Comparison of ENCODE assay signal across 12 cellular contexts in genomic region chr2:42386684-42387083, GRCh38. TPM values are rescaled to one million over a fixed set of nuclear protein-coding genes. Genes with fewer than 3 reads are reported as not detected.
DNase-seq lines count a peak whose midpoint lies in the region; ATAC-seq and TF ChIP-seq lines count a peak whose summit lies in the region.
"Had no signal": no experiment of that assay in that cellular context is flagged by ENCODE, and none has a peak within 500 bp of the region (broad histone marks: within the 10 kb centered on the region; RNA-seq: fewer than 3 reads in every experiment).

No MANE protein-coding gene starts in this region.

- no peaks in the 10 kb centered on the region for H4K20me1 ChIP-seq in DND-41 (ENCODE audit: insufficient read depth, low read length)

- no peak overlapping the region for H3K4me2 ChIP-seq in DND-41 (ENCODE audit: insufficient read depth, low read length)

- peak; percentile 62 for TF ChIP-seq CTCF in DND-41 (IDR thresholded peaks at IDR 0.05; ENCODE audit: borderline replicate concordance, extremely low read depth, low read length, poor library complexity, severe bottlenecking)
- peak in 5 of 6 experiments; percentile 3 to 39 (median 35) for TF ChIP-seq CTCF in Peyer's patch (IDR thresholded peaks at IDR 0.05)
- peak; percentile 62 for TF ChIP-seq CTCF in glutamatergic neuron (IDR thresholded peaks at IDR 0.05; ENCODE audit: partially characterized antibody, unreplicated experiment)
- TF ChIP-seq CTCF in stomach (IDR thresholded peaks at IDR 0.05): peak in 1 of 7 experiments; percentile 31

- TF ChIP-seq POLR2A in Peyer's patch (IDR thresholded peaks at IDR 0.05): no peak
- no peak for TF ChIP-seq POLR2A in stomach (IDR thresholded peaks at IDR 0.05)

- no peaks in the 10 kb centered on the region for H3K36me3 Mint-ChIP-seq in glutamatergic neuron (ENCODE audit: unreplicated experiment)

- no peak overlapping the region for H3K4me3 Mint-ChIP-seq in glutamatergic neuron (ENCODE audit: unreplicated experiment)

- H3K9me3 ChIP-seq in DND-41 (ENCODE audit: insufficient read depth, low read length, severe bottlenecking): no peaks in the 10 kb centered on the region
- no peaks in the 10 kb centered on the region for H3K9me3 ChIP-seq in Peyer's patch
- no peaks in the 10 kb centered on the region for H3K9me3 ChIP-seq in stomach
- H3K9me3 ChIP-seq: thoracic aorta had no signal

- H3K4me3 ChIP-seq in DND-41 (ENCODE audit: low read depth in 1 of 2, low read length in 2 of 2) (no peak overlapping the region), Peyer's patch (no peak overlapping the region), stomach (no peak overlapping the region)
- H3K4me3 ChIP-seq: thoracic aorta had no signal

- no peaks in the 10 kb centered on the region for H3K4me1 ChIP-seq in DND-41 (ENCODE audit: insufficient read depth, low read length)
- H3K4me1 ChIP-seq in Peyer's patch: peaks cover 0 to 4% (median 0%) of the 10 kb centered on the region in 4 donors
- H3K4me1 ChIP-seq in stomach: no peaks in the 10 kb centered on the region

- 83 to 95% (median 90%) methylated on average over 5 of the region's 5 CpGs for WGBS in stomach, 5 donors

- H3K27ac ChIP-seq in DND-41 (ENCODE audit: low read length) (no peak overlapping the region), Peyer's patch (no peak overlapping the region), stomach (no peak overlapping the region)
- H3K27ac ChIP-seq: thoracic aorta had no signal

- no peaks in the 10 kb centered on the region for H3K4me1 Mint-ChIP-seq in glutamatergic neuron (ENCODE audit: low read depth, unreplicated experiment)

- H3K27me3 ChIP-seq in DND-41 (ENCODE audit: insufficient read depth, low read length, poor library complexity): no peaks in the 10 kb centered on the region
- no peaks in the 10 kb centered on the region for H3K27me3 ChIP-seq in Peyer's patch
- H3K27me3 ChIP-seq in stomach: no peaks in the 10 kb centered on the region

- intact Hi-C loops in stomach (cut with DNase I; ENCODE audit: low total_unique reads): no loop called here

- DNase-seq in DND-41 (no peak), Peyer's patch (no peak), glutamatergic neuron (no peak), globus pallidus (ENCODE audit: low spot score) (no peak), cerebellar nuclear complex (lab: John Stamatoyannopoulos, UW) (no peak), stomach (no peak)
- DNase-seq: activated effector memory CD4-positive, alpha-beta T cell treated with Interleukin-2 at 50 U/mL for 16 hours; foreskin melanocyte had no signal

- H3K79me2 ChIP-seq in DND-41 (ENCODE audit: insufficient read depth, low read length): no peaks in the 10 kb centered on the region

- H3K27ac Mint-ChIP-seq in glutamatergic neuron (ENCODE audit: unreplicated experiment): no peak overlapping the region

- H2AFZ ChIP-seq in DND-41 (ENCODE audit: low read depth, low read length): no peak overlapping the region

- H3K9ac ChIP-seq in DND-41 (ENCODE audit: low read depth, low read length): no peak overlapping the region

- ATAC-seq in DND-41 (ENCODE audit: insufficient read depth, low read depth): 0 out of 3 replicates have a peak, but pooled peaks have one; percentile 50
- ATAC-seq in GM21529 (IDR thresholded peaks at IDR 0.05; ENCODE audit: unreplicated experiment): peak; percentile 68
- ATAC-seq in GM19455 (IDR thresholded peaks at IDR 0.05; ENCODE audit: unreplicated experiment): no peak
- ATAC-seq: Right ventricle myocardium inferior had no signal

- TF ChIP-seq EP300 in stomach (IDR thresholded peaks at IDR 0.05): no peak

- H3K36me3 ChIP-seq in DND-41 (ENCODE audit: insufficient read depth, low read length) (no peaks in the 10 kb centered on the region), Peyer's patch (no peaks in the 10 kb centered on the region), stomach (no peaks in the 10 kb centered on the region)
- H3K36me3 ChIP-seq: thoracic aorta had no signal

- no peaks in the 10 kb centered on the region for H3K9me3 Mint-ChIP-seq in glutamatergic neuron (ENCODE audit: unreplicated experiment)

- peaks cover 2% of the 10 kb centered on the region for H3K27me3 Mint-ChIP-seq in glutamatergic neuron (ENCODE audit: unreplicated experiment)

RNA-seq across cellular contexts. Expression of gene COX7A2L, which starts 25.7 kb away (rescaled TPM):
- 100 to 1,000 TPM in 2 of 4 donors, 10 to 100 TPM in 2; 77.3 to 143 (median 101) TPM for total RNA-seq in Peyer's patch
- 98.8 TPM for total RNA-seq in glutamatergic neuron (ENCODE audit: unreplicated experiment)
- total RNA-seq in stomach: 100 to 1,000 TPM in 1 of 5 donors, 10 to 100 TPM in 4; 36.2 to 135 (median 59.3) TPM
- polyA plus RNA-seq in stomach: 100 to 1,000 TPM; 120 to 222 (median 142) TPM
